In the genomic region with DNA sequence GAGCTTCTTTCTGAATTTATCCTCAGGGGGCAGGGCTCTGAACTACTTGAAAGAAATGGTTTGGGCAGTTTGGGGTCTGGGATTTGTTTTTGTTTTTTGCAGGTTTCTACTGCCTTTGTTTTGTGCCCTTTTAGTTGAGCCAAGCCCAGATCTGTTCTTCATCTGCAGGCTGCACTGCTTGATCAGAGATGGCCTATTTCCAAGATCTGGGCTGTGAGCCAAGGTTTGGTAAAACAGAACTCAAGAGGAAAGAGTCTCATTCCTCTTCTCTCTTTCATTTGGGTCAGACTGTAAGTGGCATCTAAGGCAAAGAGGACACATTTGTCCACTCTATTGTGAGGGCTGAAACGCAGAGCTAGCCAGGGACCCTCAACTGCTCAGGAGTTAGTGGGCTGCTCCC, we compare ENCODE assay signal across 2 cellular contexts.
TF ChIP-seq lines count a peak whose summit lies in the region.

No MANE protein-coding gene starts in this region.

TF ChIP-seq in liver, 16 proteins besides CTCF, POLR2A, EP300 and RAD21 (continued from another document):
- TF ChIP-seq, protein P1, sequence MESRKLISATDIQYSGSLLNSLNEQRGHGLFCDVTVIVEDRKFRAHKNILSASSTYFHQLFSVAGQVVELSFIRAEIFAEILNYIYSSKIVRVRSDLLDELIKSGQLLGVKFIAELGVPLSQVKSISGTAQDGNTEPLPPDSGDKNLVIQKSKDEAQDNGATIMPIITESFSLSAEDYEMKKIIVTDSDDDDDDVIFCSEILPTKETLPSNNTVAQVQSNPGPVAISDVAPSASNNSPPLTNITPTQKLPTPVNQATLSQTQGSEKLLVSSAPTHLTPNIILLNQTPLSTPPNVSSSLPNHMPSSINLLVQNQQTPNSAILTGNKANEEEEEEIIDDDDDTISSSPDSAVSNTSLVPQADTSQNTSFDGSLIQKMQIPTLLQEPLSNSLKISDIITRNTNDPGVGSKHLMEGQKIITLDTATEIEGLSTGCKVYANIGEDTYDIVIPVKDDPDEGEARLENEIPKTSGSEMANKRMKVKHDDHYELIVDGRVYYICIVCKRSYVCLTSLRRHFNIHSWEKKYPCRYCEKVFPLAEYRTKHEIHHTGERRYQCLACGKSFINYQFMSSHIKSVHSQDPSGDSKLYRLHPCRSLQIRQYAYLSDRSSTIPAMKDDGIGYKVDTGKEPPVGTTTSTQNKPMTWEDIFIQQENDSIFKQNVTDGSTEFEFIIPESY (IDR thresholded peaks at IDR 0.05): no peak
- TF ChIP-seq TAF1 (conservative IDR thresholded peaks at IDR 0.05): no peak
- TF ChIP-seq HNF4A (conservative IDR thresholded peaks at IDR 0.05): no peak
- TF ChIP-seq EGR1 (IDR thresholded peaks at IDR 0.05; ENCODE audit: low read depth in 2 of 2): no peak
- TF ChIP-seq JUND (IDR thresholded peaks at IDR 0.05): no peak
- TF ChIP-seq REST (IDR thresholded peaks at IDR 0.05): no peak
- TF ChIP-seq ATF3 (IDR thresholded peaks at IDR 0.05): no peak
- no peak for TF ChIP-seq HNF4G (IDR thresholded peaks at IDR 0.05)
- no peak for TF ChIP-seq FOXA1 (IDR thresholded peaks at IDR 0.05)

TF ChIP-seq in HepG2, 621 proteins besides CTCF, POLR2A, EP300 and RAD21 (continued from another document):
- no peak for TF ChIP-seq ZBTB4 (CRISPR knock-in tag; IDR thresholded peaks at IDR 0.05; ENCODE audit: borderline replicate concordance)
